8 cellular contexts compared by ENCODE assay signal in the genomic region with DNA sequence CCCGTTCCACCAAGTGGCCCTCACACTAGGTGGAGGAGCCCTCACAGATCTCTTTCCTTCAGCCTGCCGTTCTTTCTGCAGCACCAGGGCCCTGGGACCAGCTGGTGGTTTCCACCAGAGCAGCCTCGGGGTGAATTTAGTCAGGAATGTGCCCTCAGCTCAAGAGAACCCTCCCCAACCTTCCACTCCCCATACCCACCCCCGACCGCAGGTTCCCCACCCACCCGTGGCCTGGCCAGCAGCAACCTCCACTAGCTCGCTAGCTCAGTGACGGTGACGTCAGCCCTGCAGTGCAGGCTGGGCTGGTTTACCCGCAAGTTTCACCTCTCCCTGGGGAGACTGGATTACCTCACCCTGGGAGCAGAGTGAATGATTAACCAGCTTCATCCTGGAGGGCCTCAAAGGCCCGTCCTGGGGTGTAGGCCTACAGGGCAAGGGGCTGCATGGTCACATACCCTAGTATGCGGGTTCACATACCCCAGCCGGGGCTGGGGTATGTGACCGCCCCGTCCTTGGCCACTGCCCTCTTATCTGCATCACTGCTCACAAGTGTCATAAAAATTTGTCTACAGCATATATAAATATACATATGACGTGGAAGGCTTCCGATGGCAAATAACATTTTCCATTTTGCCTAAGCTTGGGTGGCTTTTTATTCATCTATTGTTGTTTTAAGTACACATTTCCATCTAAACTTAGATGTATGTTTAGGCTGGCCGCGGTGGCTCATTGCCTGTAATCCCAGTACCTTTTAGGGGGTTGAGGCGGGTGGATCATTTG. TPM values are rescaled to one million over a fixed set of nuclear protein-coding genes. Genes with fewer than 3 reads are reported as not detected.
DNase-seq lines count a peak whose midpoint lies in the region; ATAC-seq and TF ChIP-seq lines count a peak whose summit lies in the region.

No MANE protein-coding gene starts in this region.

- no peaks in the 10 kb centered on the region for H3K9me3 Mint-ChIP-seq in Caco-2 (ENCODE audit: unreplicated experiment)

- CTCF ChIA-PET in Caco-2 (lab: Charles Lee), result interaction anchor here (0.5 to 2.0 kb wide), 12 partner anchors 8 to 549 kb away, joined by 3 to 46 read pairs (median 4); a partner anchor contains a TSS

- H3K9ac ChIP-seq in SK-N-MC (ENCODE audit: insufficient read length), result peak overlapping the region; percentile 7

- BruUV-seq in Caco-2 (replicated peaks; lab: Mats Ljungman, UMichigan), result no TSS peak

- H3K27ac ChIP-seq in SK-N-MC (peak overlapping the region; percentile 71), heart left ventricle (no peak overlapping the region)

- POLR2A ChIA-PET in Caco-2 (lab: Charles Lee), result interaction anchor here (0.6 to 2.6 kb wide), 11 partner anchors 8 to 1503 kb away, joined by 3 to 109 read pairs (median 6); a partner anchor contains a TSS

- peaks cover 48% of the 10 kb centered on the region for H3K4me1 Mint-ChIP-seq in Caco-2 (ENCODE audit: low read depth, unreplicated experiment)

- H3K36me3 ChIP-seq in Caco-2 (ENCODE audit: control insufficient read depth, insufficient read depth, low read length), result no peaks in the 10 kb centered on the region
- no peaks in the 10 kb centered on the region for H3K36me3 ChIP-seq in SK-N-MC (ENCODE audit: insufficient read depth, low read length)
- H3K36me3 ChIP-seq in heart left ventricle, result no peaks in the 10 kb centered on the region

- peak overlapping the region; percentile 70 for H3K4me3 Mint-ChIP-seq in Caco-2 (ENCODE audit: unreplicated experiment)

- peaks cover 5% of the 10 kb centered on the region; the same call in 1 of the 2 replicates for H3K9me3 ChIP-seq in Caco-2
- H3K9me3 ChIP-seq in SK-N-MC (ENCODE audit: low read depth, low read length), result no peaks in the 10 kb centered on the region
- H3K9me3 ChIP-seq in heart left ventricle, result no peaks in the 10 kb centered on the region

- H3K36me3 Mint-ChIP-seq in Caco-2 (ENCODE audit: insufficient read depth, unreplicated experiment), result peaks cover 13% of the 10 kb centered on the region

- H3K4me3 ChIP-seq in Caco-2 (ENCODE audit: low read depth, low read length) (peak overlapping the region; percentile 26), SK-N-MC (peak overlapping the region; percentile 54), heart left ventricle (no peak overlapping the region)

- H3K27me3 Mint-ChIP-seq in Caco-2 (ENCODE audit: insufficient read depth, unreplicated experiment), result no peaks in the 10 kb centered on the region

- intact Hi-C loops in Caco-2 (cut with micrococcal nuclease; ENCODE audit: unreplicated experiment) (loop anchor here (1.0 to 2.0 kb wide), 7 partner anchors 8 to 84 kb away; a partner anchor contains a TSS), heart left ventricle (cut with DNase I) (no loop called here)

- H3K27me3 ChIP-seq in Caco-2 (replicated peaks; ENCODE audit: control insufficient read depth, insufficient read depth, low read length) (no peaks in the 10 kb centered on the region), heart left ventricle (no peaks in the 10 kb centered on the region)

- H3K27ac Mint-ChIP-seq in Caco-2 (ENCODE audit: unreplicated experiment), result peak overlapping the region; percentile 95

- peak; percentile 83 for ATAC-seq in HG02798 (IDR thresholded peaks at IDR 0.05; ENCODE audit: poor library complexity, unreplicated experiment)
- peak in 3 of 4 donors; percentile 89 to 94 (median 92) for ATAC-seq in heart left ventricle

- H3K4me1 ChIP-seq in Caco-2 (peaks cover 59% of the 10 kb centered on the region), heart left ventricle (peaks cover 0 to 8% (median 0%) of the 10 kb centered on the region in 12 donors)

- WGBS in heart left ventricle, 4 donors, result 54 to 74% (median 60%) methylated on average over 13 to 20 of the region's 20 CpGs

- no peak for TF ChIP-seq CTCF in Caco-2 (IDR thresholded peaks at IDR 0.05; ENCODE audit: insufficient read depth in 1 of 2, low read depth in 1 of 2, low read length in 1 of 2, severe bottlenecking in 1 of 2, unreplicated experiment in 1 of 2)
- no peak for TF ChIP-seq CTCF in heart left ventricle (IDR thresholded peaks at IDR 0.05)

- DNase-seq in Caco-2 (peak; percentile 98 to 99), SK-N-MC (ENCODE audit: low read depth, low spot score) (peak; percentile 60), heart left ventricle (peak in 4 of 5 donors; percentile 59 to 85 (median 70)), smooth muscle cell of the brain vasculature (ENCODE audit: low read depth, low spot score) (peak; percentile 91), DMS114 treated with DMSO at 0.1 percent for 48 hours (lab: John Stamatoyannopoulos, UW; ENCODE audit: unreplicated experiment) (no peak), cerebellum (ENCODE audit: low spot score) (no peak), Kasumi-1 (lab: John Stamatoyannopoulos, UW) (no peak)

- TF ChIP-seq POLR2A in heart left ventricle (IDR thresholded peaks at IDR 0.05), result no peak

RNA-seq across cellular contexts. Expression of a gene that starts 24.5 kb away (rescaled TPM):
- 116 and 126 TPM in 2 replicates for total RNA-seq in Caco-2 (2022)
- 10 to 100 TPM in 1 of 9 donors, 1 to 10 TPM in 2, under 1 TPM in 4, not detected in 2; 0.32 to 42.5 (median 0.69) TPM for total RNA-seq in heart left ventricle
- polyA plus RNA-seq in heart left ventricle, result 1 to 10 TPM in 1 of 2 donors, under 1 TPM in 1; 0.15 to 3.9 TPM
- 0.73 TPM for total RNA-seq in cerebellum

RNA-seq across cellular contexts. Expression of a gene that starts 52.4 kb away (rescaled TPM):
- total RNA-seq in Caco-2 (2022) (75.9 and 83.0 TPM in 2 replicates), heart left ventricle (10 to 100 TPM; 14.1 to 36.2 (median 18.1) TPM), cerebellum (12.4 TPM)
- 10 to 100 TPM; 12.4 to 14.3 TPM for polyA plus RNA-seq in heart left ventricle

Comparison
In these comparisons a context has a peak if more than half of its experiments do, and no peak if none do; other contexts are left out.
1. DNase-seq: peak in Caco-2 (2 of 2), SK-N-MC (single experiment), heart left ventricle (4 of 5) and smooth muscle cell of the brain vasculature (single experiment); none in DMS114 treated with DMSO at 0.1 percent for 48 hours (single experiment), cerebellum (single experiment) and Kasumi-1 (0 of 2).
2. H3K4me3 ChIP-seq: peak in Caco-2 (single experiment) and SK-N-MC (single experiment); none in heart left ventricle (0 of 12).